ENCODE assay signal across 8 cellular contexts in the genomic region with DNA sequence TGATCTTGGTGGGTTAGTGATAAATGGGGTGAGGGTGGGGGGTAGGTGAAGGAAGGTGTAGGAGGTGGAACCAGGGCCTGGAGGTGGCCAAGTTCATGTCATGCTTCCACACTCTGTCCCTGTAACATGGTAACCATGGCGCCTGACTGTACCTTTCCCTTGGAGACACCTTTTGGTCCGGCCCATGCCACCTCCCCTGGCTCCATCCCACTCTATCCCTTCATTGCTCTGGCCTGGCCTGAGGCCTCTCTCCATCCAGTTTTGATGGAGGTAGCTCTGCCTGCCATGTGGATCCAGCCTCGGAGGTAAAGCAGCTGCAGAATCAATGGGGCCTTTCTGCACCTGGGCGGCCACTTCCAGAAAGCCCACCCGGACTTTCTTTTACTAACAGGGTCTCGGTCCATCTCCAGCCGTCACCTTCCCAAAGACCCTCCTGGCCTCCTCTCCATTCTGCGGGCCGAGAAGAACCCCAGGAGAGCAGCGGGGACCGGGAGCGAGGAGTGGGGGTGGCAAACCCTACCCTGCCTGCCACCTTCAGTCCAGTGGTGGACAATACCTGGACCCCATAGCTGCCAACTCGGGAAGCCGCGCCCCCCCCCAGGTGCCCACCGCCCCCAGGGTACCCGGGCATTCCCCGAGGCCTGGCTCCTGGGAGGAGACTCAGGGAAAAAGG. TPM values are rescaled to one million over a fixed set of nuclear protein-coding genes. Genes with fewer than 3 reads are reported as not detected.
A peak's percentile ranks its signal among the peaks of the same experiment; 100 is the strongest.
DNase-seq lines count a peak whose midpoint lies in the region; ATAC-seq and TF ChIP-seq lines count a peak whose summit lies in the region.

No MANE protein-coding gene starts in this region.

- peaks cover 12% of the 10 kb centered on the region for H3K4me1 ChIP-seq in iPS-18a (ENCODE audit: control insufficient read depth, low read depth, low read length)

- no peaks in the 10 kb centered on the region for H3K9me3 Mint-ChIP-seq in HFFc6
- no peaks in the 10 kb centered on the region for H3K9me3 Mint-ChIP-seq in activated T-helper 1 cell treated with anti-CD3 and anti-CD28 coated beads, Interleukin-12 subunit alpha, Interleukin-12 subunit beta, Interleukin-2, Interleukin-4 antibody, amounts not matched to agents 30 ng/mL and 10 ng/mL and 1 ng/mL, durations not matched to agents 14 hours and 24 hours and 36 hours
- H3K9me3 Mint-ChIP-seq in stimulated activated memory B cell treated with anti-CD40 and anti-IgM and Interleukin-4, amounts not matched to agents 10 μg/mL and 1 μg/mL and 100 μg/mL, for 72 hours, result no peaks in the 10 kb centered on the region

- H3K9ac ChIP-seq in iPS-18a (ENCODE audit: low read length), result no peak overlapping the region

- H3K4me3 ChIP-seq in iPS-18a (ENCODE audit: low read length), result peak overlapping the region; percentile 66

- DNase-seq in HFFc6 (no peak), GM19238 (ENCODE audit: insufficient read length, low spot score) (no peak)
- DNase-seq in activated T-helper 1 cell treated with anti-CD3 and anti-CD28 coated beads, Interleukin-12 subunit alpha, Interleukin-12 subunit beta, Interleukin-2, Interleukin-4 antibody, amounts not matched to agents 30 ng/mL and 10 ng/mL and 1 ng/mL, durations not matched to agents 14 hours and 24 hours and 36 hours (ENCODE audit: low spot score), result no peak

- peaks cover 11% of the 10 kb centered on the region for H3K4me1 Mint-ChIP-seq in HFFc6 (ENCODE audit: low read depth)
- H3K4me1 Mint-ChIP-seq in activated T-helper 1 cell treated with anti-CD3 and anti-CD28 coated beads, Interleukin-12 subunit alpha, Interleukin-12 subunit beta, Interleukin-2, Interleukin-4 antibody, amounts not matched to agents 30 ng/mL and 10 ng/mL and 1 ng/mL, durations not matched to agents 14 hours and 24 hours and 36 hours (ENCODE audit: low read depth), result peaks cover 13% of the 10 kb centered on the region
- H3K4me1 Mint-ChIP-seq in stimulated activated memory B cell treated with anti-CD40 and anti-IgM and Interleukin-4, amounts not matched to agents 10 μg/mL and 1 μg/mL and 100 μg/mL, for 72 hours, result peaks cover 16% of the 10 kb centered on the region

- peaks cover 2% of the 10 kb centered on the region for H3K27me3 Mint-ChIP-seq in HFFc6 (ENCODE audit: insufficient read depth)
- H3K27me3 Mint-ChIP-seq in activated T-helper 1 cell treated with anti-CD3 and anti-CD28 coated beads, Interleukin-12 subunit alpha, Interleukin-12 subunit beta, Interleukin-2, Interleukin-4 antibody, amounts not matched to agents 30 ng/mL and 10 ng/mL and 1 ng/mL, durations not matched to agents 14 hours and 24 hours and 36 hours (ENCODE audit: insufficient read depth), result peaks cover 10% of the 10 kb centered on the region
- H3K27me3 Mint-ChIP-seq in stimulated activated memory B cell treated with anti-CD40 and anti-IgM and Interleukin-4, amounts not matched to agents 10 μg/mL and 1 μg/mL and 100 μg/mL, for 72 hours, result no peaks in the 10 kb centered on the region

- peaks cover 24% of the 10 kb centered on the region for H3K36me3 ChIP-seq in iPS-18a (ENCODE audit: control insufficient read depth, low read depth, low read length)

- no peak overlapping the region for H3K27ac ChIP-seq in iPS-18a (ENCODE audit: low read length)

- TF ChIP-seq CTCF in HFFc6 (IDR thresholded peaks at IDR 0.05), result no peak

- H3K4me3 Mint-ChIP-seq in HFFc6, result peak overlapping the region; percentile 54
- peak overlapping the region; percentile 79 for H3K4me3 Mint-ChIP-seq in activated T-helper 1 cell treated with anti-CD3 and anti-CD28 coated beads, Interleukin-12 subunit alpha, Interleukin-12 subunit beta, Interleukin-2, Interleukin-4 antibody, amounts not matched to agents 30 ng/mL and 10 ng/mL and 1 ng/mL, durations not matched to agents 14 hours and 24 hours and 36 hours
- H3K4me3 Mint-ChIP-seq in stimulated activated memory B cell treated with anti-CD40 and anti-IgM and Interleukin-4, amounts not matched to agents 10 μg/mL and 1 μg/mL and 100 μg/mL, for 72 hours, result peak overlapping the region; percentile 94

- intact Hi-C loops in activated T-helper 1 cell treated with anti-CD3 and anti-CD28 coated beads, Interleukin-12 subunit alpha, Interleukin-12 subunit beta, Interleukin-2, Interleukin-4 antibody, amounts not matched to agents 30 ng/mL and 10 ng/mL and 1 ng/mL, durations not matched to agents 14 hours and 24 hours and 36 hours (cut with micrococcal nuclease), result loop anchor here (1.0 to 10.0 kb wide), 8 partner anchors 8 to 1003 kb away; a partner anchor contains a TSS

- ATAC-seq in stimulated activated memory B cell treated with anti-CD40 and anti-IgM and Interleukin-4, amounts not matched to agents 10 μg/mL and 1 μg/mL and 100 μg/mL, for 72 hours, result no peak
- no peak for ATAC-seq in HG03378 (IDR thresholded peaks at IDR 0.05; ENCODE audit: unreplicated experiment)
- ATAC-seq in HG02970 (IDR thresholded peaks at IDR 0.05; ENCODE audit: low FRiP score, unreplicated experiment), result no peak
- ATAC-seq in HG02610 (IDR thresholded peaks at IDR 0.05; ENCODE audit: unreplicated experiment), result no peak

- H3K36me3 Mint-ChIP-seq in HFFc6 (ENCODE audit: low read depth), result no peaks in the 10 kb centered on the region; the same call in 1 of the 2 replicates
- H3K36me3 Mint-ChIP-seq in activated T-helper 1 cell treated with anti-CD3 and anti-CD28 coated beads, Interleukin-12 subunit alpha, Interleukin-12 subunit beta, Interleukin-2, Interleukin-4 antibody, amounts not matched to agents 30 ng/mL and 10 ng/mL and 1 ng/mL, durations not matched to agents 14 hours and 24 hours and 36 hours (ENCODE audit: low read depth), result peaks cover 18% of the 10 kb centered on the region
- peaks cover 6% of the 10 kb centered on the region for H3K36me3 Mint-ChIP-seq in stimulated activated memory B cell treated with anti-CD40 and anti-IgM and Interleukin-4, amounts not matched to agents 10 μg/mL and 1 μg/mL and 100 μg/mL, for 72 hours

- no peaks in the 10 kb centered on the region for H3K27me3 ChIP-seq in iPS-18a (ENCODE audit: control insufficient read depth, insufficient read depth, low read length)

- H3K9me3 ChIP-seq in iPS-18a (ENCODE audit: control insufficient read depth, low read depth, low read length), result no peaks in the 10 kb centered on the region

- no peak overlapping the region for H3K27ac Mint-ChIP-seq in HFFc6
- H3K27ac Mint-ChIP-seq in activated T-helper 1 cell treated with anti-CD3 and anti-CD28 coated beads, Interleukin-12 subunit alpha, Interleukin-12 subunit beta, Interleukin-2, Interleukin-4 antibody, amounts not matched to agents 30 ng/mL and 10 ng/mL and 1 ng/mL, durations not matched to agents 14 hours and 24 hours and 36 hours, result peak overlapping the region; percentile 55
- H3K27ac Mint-ChIP-seq in stimulated activated memory B cell treated with anti-CD40 and anti-IgM and Interleukin-4, amounts not matched to agents 10 μg/mL and 1 μg/mL and 100 μg/mL, for 72 hours, result peak overlapping the region; percentile 95

RNA-seq across cellular contexts. Expression of a gene that starts 0.5 kb away (rescaled TPM):
- 10 to 100 TPM; 26.6 to 35.5 (median 28.7) TPM for total RNA-seq in HFFc6 (2021; fragmentation: NEBNext Ultra II Directional; extraction: Animal tissue kit (Norgen Biotek cat#: 25700))
- total RNA-seq in activated T-helper 1 cell treated with anti-CD3 and anti-CD28 coated beads, Interleukin-12 subunit alpha, Interleukin-12 subunit beta, Interleukin-2, Interleukin-4 antibody, amounts not matched to agents 30 ng/mL and 10 ng/mL and 1 ng/mL, durations not matched to agents 14 hours and 24 hours and 36 hours, result 66.9 and 69.6 TPM in 2 replicates

RNA-seq across cellular contexts. Expression of a gene that starts 8.0 kb away (rescaled TPM):
- 10 to 100 TPM in 5 of 6 experiments, 1 to 10 TPM in 1; 5.6 to 13.1 (median 11.8) TPM for total RNA-seq in HFFc6 (2021; fragmentation: NEBNext Ultra II Directional; extraction: Animal tissue kit (Norgen Biotek cat#: 25700))
- total RNA-seq in activated T-helper 1 cell treated with anti-CD3 and anti-CD28 coated beads, Interleukin-12 subunit alpha, Interleukin-12 subunit beta, Interleukin-2, Interleukin-4 antibody, amounts not matched to agents 30 ng/mL and 10 ng/mL and 1 ng/mL, durations not matched to agents 14 hours and 24 hours and 36 hours, result 0.29 and 0.42 TPM in 2 replicates
